In genomic region chr11:15824060-15824459, GRCh38 we compare ENCODE assay signal across 17 cellular contexts.
"Had no signal": no experiment of that assay in that cellular context is flagged by ENCODE, and none has a peak within 500 bp of the region (broad histone marks: within the 10 kb centered on the region; RNA-seq: fewer than 3 reads in every experiment).

No MANE protein-coding gene starts in this region.

- H3K27me3 ChIP-seq: heart left ventricle, neutrophil, stomach, transverse colon had no signal

- H3K4me3 ChIP-seq: heart left ventricle, psoas muscle, stomach, thoracic aorta, transverse colon had no signal

- H3K36me3 Mint-ChIP-seq: naive thymus-derived CD4-positive, alpha-beta T cell had no signal

- H3K27ac Mint-ChIP-seq: naive thymus-derived CD4-positive, alpha-beta T cell; nephron progenitor cell had no signal

- DNase-seq: cortex of kidney; effector memory CD4-positive, alpha-beta T cell; heart left ventricle; hippocampal formation; kidney glomerular epithelial cell; naive thymus-derived CD4-positive, alpha-beta T cell; nephron progenitor cell; psoas muscle; retina; stimulated activated naive CD4-positive, alpha-beta T cell; stomach; substantia nigra; transverse colon had no signal

- H3K27ac ChIP-seq: heart left ventricle, neutrophil, psoas muscle, stomach, thoracic aorta, transverse colon had no signal

- H3K36me3 ChIP-seq: heart left ventricle, neutrophil, stomach, thoracic aorta, transverse colon had no signal

- H3K4me3 Mint-ChIP-seq: naive thymus-derived CD4-positive, alpha-beta T cell; nephron progenitor cell had no signal

- H3K9me3 ChIP-seq: neutrophil, psoas muscle, stomach, thoracic aorta, transverse colon had no signal

- ATAC-seq: esophagus mucosa; heart left ventricle; naive thymus-derived CD4-positive, alpha-beta T cell; psoas muscle; sciatic nerve had no signal
